ENCODE assay signal across 1 cellular context in the genomic region with DNA sequence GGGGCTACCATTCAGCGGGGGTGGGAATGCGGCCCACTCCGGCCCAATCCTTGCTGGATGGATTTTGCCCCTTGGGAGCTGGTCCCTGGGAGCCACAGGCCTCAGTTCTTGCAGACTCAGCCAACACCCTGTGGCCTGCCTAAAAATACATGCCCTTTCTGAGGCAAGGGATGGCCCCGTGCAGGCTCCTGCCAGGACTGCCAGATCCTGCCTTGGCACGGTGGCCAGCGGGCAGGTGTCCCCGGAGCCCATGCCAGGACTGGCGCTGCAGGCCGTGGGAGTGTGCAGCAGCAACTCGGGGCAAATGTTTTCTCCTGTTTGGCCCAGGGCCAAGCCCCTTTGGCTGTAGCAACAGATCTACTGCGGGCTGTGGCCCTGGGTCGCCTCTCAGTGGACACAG.
TF ChIP-seq lines count a peak whose summit lies in the region.

No MANE protein-coding gene starts in this region.

TF ChIP-seq in K562, 482 proteins besides CTCF, POLR2A, EP300 and RAD21:
- TF ChIP-seq U2AF1 (optimal IDR thresholded peaks at IDR 0.05; ENCODE audit: low read depth, low read length) (no peak), NFIC (IDR thresholded peaks at IDR 0.05) (peak; percentile 92)
TF ChIP-seq in K562: peak in this region for 1.
